ENCODE assay signal across 8 cellular contexts in the genomic region with DNA sequence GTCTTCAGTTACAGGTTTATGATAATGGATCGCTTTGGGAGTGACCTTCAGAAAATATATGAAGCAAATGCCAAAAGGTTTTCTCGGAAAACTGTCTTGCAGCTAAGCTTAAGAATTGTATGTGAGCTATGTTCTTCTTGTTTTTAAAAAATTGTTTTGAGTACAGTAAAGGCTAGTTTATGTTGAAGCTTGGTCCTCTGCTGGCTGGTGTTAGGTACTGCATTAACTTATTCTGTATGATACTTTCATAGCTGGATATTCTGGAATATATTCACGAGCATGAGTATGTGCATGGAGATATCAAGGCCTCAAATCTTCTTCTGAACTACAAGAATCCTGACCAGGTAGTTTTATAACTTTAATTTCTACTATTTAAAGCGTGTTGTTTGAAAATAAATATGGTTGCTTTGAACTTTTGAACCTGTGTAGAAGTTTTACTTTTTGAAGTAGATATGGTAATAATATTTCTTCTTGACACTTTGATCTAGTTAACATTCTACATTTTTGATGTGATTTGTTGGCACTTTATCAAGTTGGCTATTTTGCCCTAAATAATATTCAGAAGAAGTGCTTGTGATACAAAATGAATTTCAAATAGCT. TPM values are rescaled to one million over a fixed set of nuclear protein-coding genes. Genes with fewer than 3 reads are reported as not detected.
DNase-seq lines count a peak whose midpoint lies in the region; ATAC-seq, FAIRE-seq and TF ChIP-seq lines count a peak whose summit lies in the region.

No MANE protein-coding gene starts in this region.

- H3K27me3 ChIP-seq in suprapubic skin (no peaks in the 10 kb centered on the region), vagina (no peaks in the 10 kb centered on the region)

- 59% methylated on average over 4 of the region's 4 CpGs for WGBS in suprapubic skin

- TF ChIP-seq POLR2A in suprapubic skin (IDR thresholded peaks at IDR 0.05) (no peak), vagina (IDR thresholded peaks at IDR 0.05) (no peak)

- intact Hi-C loops in vagina (cut with DNase I): no loop called here

- H3K4me3 ChIP-seq in suprapubic skin (no peak overlapping the region), vagina (no peak overlapping the region)

- peak; percentile 78 for TF ChIP-seq CTCF in LNCAP (IDR thresholded peaks at IDR 0.05)
- TF ChIP-seq CTCF in suprapubic skin (IDR thresholded peaks at IDR 0.05): peak; percentile 42 to 60
- peak in 1 of 3 experiments; percentile 7 for TF ChIP-seq CTCF in vagina (IDR thresholded peaks at IDR 0.05)

- no peak for TF ChIP-seq EP300 in suprapubic skin (IDR thresholded peaks at IDR 0.05)

- DNase-seq in DMS 273 treated with DMSO at 0.1 percent for 48 hours (lab: John Stamatoyannopoulos, UW) (peak; percentile 32), germinal center (ENCODE audit: low spot score) (peak; percentile 5), suprapubic skin (ENCODE audit: low spot score in 2 of 2) (no peak), vagina (ENCODE audit: extremely low spot score in 2 of 2) (no peak), COLO668 (lab: John Stamatoyannopoulos, UW; ENCODE audit: unreplicated experiment) (no peak)

- H3K4me1 ChIP-seq in suprapubic skin (no peaks in the 10 kb centered on the region), vagina (no peaks in the 10 kb centered on the region)

- H3K36me3 ChIP-seq in suprapubic skin (peaks cover 10% of the 10 kb centered on the region), vagina (peaks cover 0 to 4% of the 10 kb centered on the region in 2 donors)

- FAIRE-seq in TTC549 (lab: Jason Lieb, UNC): peak; percentile 72

- H3K9me3 ChIP-seq in suprapubic skin: no peaks in the 10 kb centered on the region
- no peaks in the 10 kb centered on the region for H3K9me3 ChIP-seq in vagina

- peak; percentile 47 for ATAC-seq in GM19043 (IDR thresholded peaks at IDR 0.05; ENCODE audit: low read depth, unreplicated experiment)

- H3K27ac ChIP-seq in suprapubic skin (no peak overlapping the region), vagina (no peak overlapping the region)

RNA-seq across cellular contexts. Expression of gene VRK1, which starts 55.7 kb away (rescaled TPM):
- total RNA-seq in suprapubic skin: 10 to 100 TPM in 3 of 4 donors, 1 to 10 TPM in 1; 9.3 to 12.2 (median 12.1) TPM
- total RNA-seq in vagina: 10.1 TPM

Comparison
In these comparisons a context has a peak if more than half of its experiments do, and no peak if none do; other contexts are left out.
1. DNase-seq: peak in DMS 273 treated with DMSO at 0.1 percent for 48 hours (single experiment) and germinal center (single experiment); none in suprapubic skin (0 of 2), vagina (0 of 2) and COLO668 (single experiment).